ENCODE assay signal across 8 cellular contexts in the genomic region with DNA sequence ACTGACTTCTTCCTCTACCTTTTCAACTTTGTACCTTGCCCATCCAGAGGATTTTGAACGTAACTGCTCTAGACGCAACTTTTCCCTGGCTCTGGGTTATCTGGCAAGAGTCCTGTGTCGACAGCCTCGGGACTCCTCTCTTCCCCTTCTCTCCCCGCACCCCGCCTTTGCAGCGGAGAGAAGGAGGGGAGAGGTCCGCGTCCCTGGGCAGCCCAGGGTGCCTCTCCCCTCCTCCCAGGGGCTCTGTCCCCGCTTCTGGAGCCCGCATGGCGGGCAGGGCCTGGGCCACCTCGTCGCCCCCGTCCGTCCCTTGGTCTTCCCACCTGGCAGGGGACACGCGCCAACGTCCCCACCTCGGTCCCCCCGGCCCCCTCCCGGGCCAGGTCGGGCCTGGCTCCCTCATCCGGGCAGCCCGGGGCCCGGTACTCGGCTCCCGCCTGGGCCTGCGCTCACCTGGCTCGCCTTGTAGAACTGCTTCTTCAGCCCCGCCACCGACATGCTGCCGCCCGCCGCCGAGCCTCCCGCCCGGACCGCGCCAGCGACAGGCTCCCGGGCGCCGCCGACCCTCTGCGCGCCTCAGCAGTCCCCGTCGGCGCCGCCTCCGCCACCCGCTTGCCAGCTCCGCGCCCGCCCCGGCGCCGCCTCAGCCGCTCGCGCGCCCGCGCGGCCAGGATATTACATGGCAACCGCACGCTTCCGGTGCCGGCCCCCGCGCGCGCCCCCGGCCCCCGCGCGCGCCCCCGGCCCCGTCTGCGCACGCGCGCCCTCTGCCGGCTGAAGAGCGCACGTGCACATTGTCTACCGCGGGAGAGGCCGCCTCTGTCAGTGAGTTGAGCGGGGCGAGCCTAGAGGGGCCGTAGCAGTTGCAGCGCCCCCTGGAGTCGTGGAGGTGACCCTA. TPM values are rescaled to one million over a fixed set of nuclear protein-coding genes. Genes with fewer than 3 reads are reported as not detected.
DNase-seq lines count a peak whose midpoint lies in the region; ATAC-seq, FAIRE-seq and TF ChIP-seq lines count a peak whose summit lies in the region.

A gene with protein sequence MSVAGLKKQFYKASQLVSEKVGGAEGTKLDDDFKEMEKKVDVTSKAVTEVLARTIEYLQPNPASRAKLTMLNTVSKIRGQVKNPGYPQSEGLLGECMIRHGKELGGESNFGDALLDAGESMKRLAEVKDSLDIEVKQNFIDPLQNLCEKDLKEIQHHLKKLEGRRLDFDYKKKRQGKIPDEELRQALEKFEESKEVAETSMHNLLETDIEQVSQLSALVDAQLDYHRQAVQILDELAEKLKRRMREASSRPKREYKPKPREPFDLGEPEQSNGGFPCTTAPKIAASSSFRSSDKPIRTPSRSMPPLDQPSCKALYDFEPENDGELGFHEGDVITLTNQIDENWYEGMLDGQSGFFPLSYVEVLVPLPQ (minus strand): TSS at position 677 of the 898 bp plus-strand sequence. CDS start 179 bp downstream, at position 498.

- H3K4me1 ChIP-seq in Caco-2 = peaks cover 12% of the 10 kb centered on the region
- H3K4me1 ChIP-seq in endodermal cell (ENCODE audit: control insufficient read depth, insufficient read depth, low read length) = no peaks in the 10 kb centered on the region
- H3K4me1 ChIP-seq in mesodermal cell (ENCODE audit: control insufficient read depth, insufficient read depth, low read length, poor library complexity, severe bottlenecking) = peaks cover 5% of the 10 kb centered on the region

- H3K9me3 ChIP-seq in Caco-2 (no peaks in the 10 kb centered on the region), endodermal cell (ENCODE audit: control insufficient read depth, low read length) (no peaks in the 10 kb centered on the region), mesodermal cell (ENCODE audit: control insufficient read depth, low read length) (no peaks in the 10 kb centered on the region)

- H3K27me3 Mint-ChIP-seq in Caco-2 (ENCODE audit: insufficient read depth, unreplicated experiment) (no peaks in the 10 kb centered on the region), endodermal cell (ENCODE audit: insufficient read depth) (no peaks in the 10 kb centered on the region)

- peak within 1 kb of the TSS; percentile 98 for H3K4me3 ChIP-seq in Caco-2 (ENCODE audit: low read depth, low read length)
- H3K4me3 ChIP-seq in endodermal cell (ENCODE audit: low read length) = peak within 1 kb of the TSS; percentile 98
- H3K4me3 ChIP-seq in mesodermal cell (ENCODE audit: extremely low read depth, insufficient read depth, low read length, poor library complexity, severe bottlenecking) = peak within 1 kb of the TSS; percentile 98

- peak; percentile 87 to 88 for DNase-seq in Caco-2
- peak; percentile 71 for DNase-seq in HTR-8/SVneo (ENCODE audit: insufficient read length, low spot score)
- peak; percentile 86 to 92 for DNase-seq in NOMO-1 (lab: John Stamatoyannopoulos, UW; ENCODE audit: unreplicated experiment in 2 of 2)
- DNase-seq in activated CD8-positive, alpha-beta memory T cell treated with anti-CD3 and anti-CD28 coated beads for 48 hours (ENCODE audit: low read depth in 2 of 3, low spot score in 2 of 3) = peak; percentile 85 to 92 (median 91)
- peak; percentile 95 for DNase-seq in endodermal cell
- DNase-seq in stimulated activated CD8-positive, alpha-beta memory T cell treated with anti-CD3 and anti-CD28 coated beads, Interleukin-15, amount 100 ng/mL, for 4 hours (ENCODE audit: low read depth in 2 of 2) = peak; percentile 81 to 83

- H3K27ac Mint-ChIP-seq in Caco-2 (ENCODE audit: unreplicated experiment) (peak within 1 kb of the TSS; percentile 79), endodermal cell (peak within 1 kb of the TSS; percentile 92)

- CTCF ChIA-PET in Caco-2 (lab: Charles Lee) = interaction anchor here (0.5 to 1.5 kb wide), 9 partner anchors 9 to 1538 kb away, joined by 3 to 25 read pairs (median 4); no protein-coding TSS in a partner anchor

- peak; percentile 51 for ATAC-seq in GM21367 (IDR thresholded peaks at IDR 0.05; ENCODE audit: unreplicated experiment)

- H3K36me3 ChIP-seq in Caco-2 (ENCODE audit: control insufficient read depth, insufficient read depth, low read length) = no peaks in the 10 kb centered on the region; the same call in none of the 2 replicates
- H3K36me3 ChIP-seq in endodermal cell (ENCODE audit: control insufficient read depth, insufficient read depth, low read length) = peaks cover 19% of the 10 kb centered on the region
- H3K36me3 ChIP-seq in mesodermal cell (ENCODE audit: control insufficient read depth, insufficient read depth, low read length) = peaks cover 47% of the 10 kb centered on the region

- WGBS in endodermal cell (ENCODE audit: insufficient coverage in 1 of 2, insufficient read length in 1 of 2), 2 experiments = 0% methylated on average over 19 to 96 of the region's 96 CpGs
- 0 to 1% methylated on average over 55 to 56 of the region's 96 CpGs for WGBS in mesodermal cell (ENCODE audit: insufficient coverage in 2 of 2), 2 experiments

- H3K4me3 Mint-ChIP-seq in Caco-2 (ENCODE audit: unreplicated experiment) = peak within 1 kb of the TSS; percentile 75
- H3K4me3 Mint-ChIP-seq in endodermal cell = peak within 1 kb of the TSS; percentile 78

- H3K9ac ChIP-seq in endodermal cell (ENCODE audit: extremely low read depth, low read length, poor library complexity, severe bottlenecking) = peak within 1 kb of the TSS; percentile 80

- H3K36me3 Mint-ChIP-seq in Caco-2 (ENCODE audit: insufficient read depth, unreplicated experiment) (peaks cover 54% of the 10 kb centered on the region), endodermal cell (ENCODE audit: low read depth) (peaks cover 21% of the 10 kb centered on the region)

- H3K27me3 ChIP-seq in Caco-2 (replicated peaks; ENCODE audit: control insufficient read depth, insufficient read depth, low read length) = no peaks in the 10 kb centered on the region
- H3K27me3 ChIP-seq in endodermal cell (ENCODE audit: control insufficient read depth, insufficient read depth, low read length, poor library complexity, severe bottlenecking) = no peaks in the 10 kb centered on the region

- H3K27ac ChIP-seq in endodermal cell (ENCODE audit: low read depth, low read length) (peak within 1 kb of the TSS; percentile 50), mesodermal cell (ENCODE audit: low read depth, low read length, severe bottlenecking) (peak within 1 kb of the TSS; percentile 74)

- POLR2A ChIA-PET in Caco-2 (lab: Charles Lee) = interaction anchor here (0.5 to 1.4 kb wide), 4 partner anchors 10 to 71 kb away, joined by 4 to 8 read pairs (median 6); no protein-coding TSS in a partner anchor

- peak; percentile 16 for FAIRE-seq in HTR-8/SVneo (lab: Jason Lieb, UNC)

- no peaks in the 10 kb centered on the region for H3K9me3 Mint-ChIP-seq in Caco-2 (ENCODE audit: unreplicated experiment)
- H3K9me3 Mint-ChIP-seq in endodermal cell = no peaks in the 10 kb centered on the region

- intact Hi-C loops in Caco-2 (cut with micrococcal nuclease; ENCODE audit: unreplicated experiment) = loop anchor here (1.0 to 5.0 kb wide), 3 partner anchors 9 to 38 kb away; no protein-coding TSS in a partner anchor

- no TSS peak for BruUV-seq in Caco-2 (replicated peaks; lab: Mats Ljungman, UMichigan)

- TF ChIP-seq CTCF in Caco-2 (IDR thresholded peaks at IDR 0.05; ENCODE audit: insufficient read depth in 1 of 2, low read depth in 1 of 2, low read length in 1 of 2, severe bottlenecking in 1 of 2, unreplicated experiment in 1 of 2) (peak; percentile 88 to 95), endodermal cell (conservative IDR thresholded peaks at IDR 0.05) (peak; percentile 96)

- peaks cover 14% of the 10 kb centered on the region for H3K4me1 Mint-ChIP-seq in Caco-2 (ENCODE audit: low read depth, unreplicated experiment)
- H3K4me1 Mint-ChIP-seq in endodermal cell = peaks cover 28% of the 10 kb centered on the region

RNA-seq across cellular contexts. Expression of the gene that starts here (rescaled TPM):
- total RNA-seq in Caco-2 (2022) = 91.3 and 91.5 TPM in 2 replicates
- total RNA-seq in endodermal cell = 10 to 100 TPM; 76.8 to 77.0 TPM
- polyA plus RNA-seq in endodermal cell (2013, experiment 1 of 2) = 76.9 TPM
- polyA plus RNA-seq in endodermal cell (2013, experiment 2 of 2) = 77.1 TPM
- polyA plus RNA-seq in mesodermal cell (2013, experiment 1 of 2) = 96.1 TPM
- 78.6 TPM for polyA plus RNA-seq in mesodermal cell (2013, experiment 2 of 2)

Comparison
In these comparisons a context has a peak if more than half of its experiments do, and no peak if none do; other contexts are left out.
1. Peak in every context shown above with its lines: DNase-seq, ATAC-seq, H3K4me3 ChIP-seq and H3K27ac ChIP-seq.